In the genomic region with DNA sequence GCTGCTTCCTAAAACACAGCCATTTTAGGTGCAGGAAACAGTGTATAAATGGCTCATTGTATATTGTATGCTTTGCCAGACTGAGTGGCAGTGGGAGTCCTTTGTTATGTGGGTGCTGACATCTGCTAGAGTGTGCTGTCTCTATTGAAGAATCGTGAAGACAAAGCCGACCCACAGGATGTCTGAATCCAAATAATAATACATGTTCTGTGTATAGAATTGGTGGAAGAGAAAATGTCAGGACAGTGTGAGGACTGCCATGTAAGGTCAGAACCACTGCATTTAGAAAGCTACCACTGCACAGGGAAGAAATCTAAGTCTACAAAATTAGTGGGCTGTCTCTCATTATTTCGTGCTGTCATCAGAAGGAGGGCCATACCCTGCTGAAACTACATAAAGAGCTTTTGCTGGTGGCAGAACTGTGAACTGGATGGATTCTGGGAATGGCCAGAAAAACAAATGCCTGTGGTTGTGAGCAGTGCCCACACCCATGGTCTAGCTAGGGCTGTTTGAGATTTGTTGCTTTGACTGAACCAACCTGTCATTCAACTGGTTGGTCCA, we compare ENCODE assay signal across 11 cellular contexts. TPM values are rescaled to one million over a fixed set of nuclear protein-coding genes. Genes with fewer than 3 reads are reported as not detected.
A peak's percentile ranks its signal among the peaks of the same experiment; 100 is the strongest.
DNase-seq lines count a peak whose midpoint lies in the region; ATAC-seq, FAIRE-seq and TF ChIP-seq lines count a peak whose summit lies in the region.
"Had no signal": no experiment of that assay in that cellular context is flagged by ENCODE, and none has a peak within 500 bp of the region (broad histone marks: within the 10 kb centered on the region; RNA-seq: fewer than 3 reads in every experiment).

No MANE protein-coding gene starts in this region.

- TF ChIP-seq RAD21 in GM12878 (IDR thresholded peaks at IDR 0.05; ENCODE audit: insufficient read depth, low read depth, low read length): no peak

- H3K4me1 ChIP-seq in CD4-positive, alpha-beta memory T cell (ENCODE audit: insufficient read depth, low read length): peaks cover 56% of the 10 kb centered on the region
- H3K4me1 ChIP-seq in GM12878 (ENCODE audit: control insufficient read depth, insufficient read depth, low read length): peaks cover 7% of the 10 kb centered on the region

- H3K36me3 ChIP-seq in CD4-positive, alpha-beta memory T cell (ENCODE audit: insufficient read depth, low read length): peaks cover 54% of the 10 kb centered on the region
- no peaks in the 10 kb centered on the region for H3K36me3 ChIP-seq in GM12878 (ENCODE audit: control insufficient read depth in 2 of 2, insufficient read depth in 2 of 2, low read length in 1 of 2)

- H3K4me2 ChIP-seq in GM12878 (ENCODE audit: control insufficient read depth, insufficient read depth): no peak overlapping the region

- 0% methylated on average over 3 of the region's 3 CpGs for WGBS in GM12878 (ENCODE audit: insufficient coverage, insufficient replicate concordance, low lambda C conversion rate, missing lambda C conversion rate)

- BruUV-seq in GM12878 (replicated peaks; lab: Mats Ljungman, UMichigan): no TSS peak

- H3K27ac ChIP-seq in CD4-positive, alpha-beta memory T cell (ENCODE audit: low read depth, low read length): peak overlapping the region; percentile 97
- H3K27ac ChIP-seq in GM12878 (ENCODE audit: control insufficient read depth, insufficient read depth): no peak overlapping the region

- H3K9ac ChIP-seq in GM12878 (ENCODE audit: control insufficient read depth, insufficient read depth, low read length): no peak overlapping the region

- no peaks in the 10 kb centered on the region for H3K27me3 Mint-ChIP-seq in CD4-positive, alpha-beta memory T cell
- H3K27me3 Mint-ChIP-seq in neural crest cell (ENCODE audit: low read depth) (no peaks in the 10 kb centered on the region), mesothelial cell of epicardium (ENCODE audit: low read depth) (no peaks in the 10 kb centered on the region)

- TF ChIP-seq CTCF in GM12878 (IDR thresholded peaks at IDR 0.05 in 2 of 3, conservative IDR thresholded peaks at IDR 0.05 in 1 of 3; ENCODE audit: control insufficient read depth in 2 of 3, extremely low read depth in 1 of 3, insufficient read depth in 1 of 3, low read depth in 3 of 3, low read length in 3 of 3) (no peak), neural crest cell (conservative IDR thresholded peaks at IDR 0.05) (no peak), mesothelial cell of epicardium (IDR thresholded peaks at IDR 0.05; ENCODE audit: unreplicated experiment) (no peak)

- SMC1A ChIA-PET in GM12878 (lab: Charles Lee; ENCODE audit: uncharacterized antibody, unreplicated experiment): interaction anchor here (0.6 to 15.1 kb wide), 15 partner anchors 9 to 543 kb away, joined by 3 to 238 read pairs (median 5); no protein-coding TSS in a partner anchor

- POLR2A ChIA-PET in CD4-positive, alpha-beta memory T cell (lab: Charles Lee; ENCODE audit: partially characterized antibody): interaction anchor here (0.6 to 19.9 kb wide), 21 partner anchors 2 to 383 kb away, joined by 3 to 2275 read pairs (median 9); partner anchors contain the start of genes IL7R and NADK2
- POLR2A ChIA-PET in GM12878 (lab: Charles Lee): interaction anchor here (0.9 to 3.5 kb wide), 3 partner anchors 34 to 45 kb away, joined by 3 to 23 read pairs (median 3); no protein-coding TSS in a partner anchor

- H4K20me1 ChIP-seq in GM12878 (ENCODE audit: control insufficient read depth, insufficient read depth): no peaks in the 10 kb centered on the region

- no peaks in the 10 kb centered on the region for H3K9me3 ChIP-seq in CD4-positive, alpha-beta memory T cell (ENCODE audit: control insufficient read depth in 1 of 2, low read length in 2 of 2)
- H3K9me3 ChIP-seq in GM12878 (replicated peaks; ENCODE audit: control insufficient read depth, insufficient read depth, low read length): no peaks in the 10 kb centered on the region

- H3K4me3 Mint-ChIP-seq in CD4-positive, alpha-beta memory T cell: peak overlapping the region; percentile 91 to 98 (median 96)
- H3K4me3 Mint-ChIP-seq in neural crest cell: peak overlapping the region; percentile 48
- no peak overlapping the region for H3K4me3 Mint-ChIP-seq in mesothelial cell of epicardium

- H3K27ac Mint-ChIP-seq in CD4-positive, alpha-beta memory T cell: peak overlapping the region; percentile 88 to 98 (median 96)
- H3K27ac Mint-ChIP-seq in neural crest cell (ENCODE audit: unreplicated experiment) (peak overlapping the region; percentile 70), mesothelial cell of epicardium (no peak overlapping the region)

- no peaks in the 10 kb centered on the region for H3K27me3 ChIP-seq in CD4-positive, alpha-beta memory T cell (ENCODE audit: insufficient read depth, low read length)
- no peaks in the 10 kb centered on the region for H3K27me3 ChIP-seq in GM12878 (replicated peaks in 1 of 2; ENCODE audit: control insufficient read depth in 2 of 2, insufficient read depth in 2 of 2, low read length in 1 of 2)

- peaks cover 39 to 73% (median 47%) of the 10 kb centered on the region in 4 donors for H3K4me1 Mint-ChIP-seq in CD4-positive, alpha-beta memory T cell
- H3K4me1 Mint-ChIP-seq in neural crest cell: peaks cover 50% of the 10 kb centered on the region
- peaks cover 33% of the 10 kb centered on the region for H3K4me1 Mint-ChIP-seq in mesothelial cell of epicardium

- no peak overlapping the region; the same call in 1 of the 2 replicates for H2AFZ ChIP-seq in GM12878 (ENCODE audit: control insufficient read depth, low read depth, low read length)

- DNase-seq in CD4-positive, alpha-beta memory T cell: peak; percentile 57 to 76 (median 69)
- DNase-seq in NCI-H146 (lab: John Stamatoyannopoulos, UW) (peak; percentile 46), GM12878 (ENCODE audit: low read depth, low spot score) (no peak), neural crest cell (ENCODE audit: low read depth, low spot score) (peak; percentile 3), hypothalamus (lab: John Stamatoyannopoulos, UW) (no peak), medulla oblongata (ENCODE audit: extremely low spot score) (no peak), mesothelial cell of epicardium (ENCODE audit: low spot score in 2 of 2, unreplicated experiment in 2 of 2) (no peak), cerebellar cortex (ENCODE audit: low spot score) (no peak)
- DNase-seq: heart right ventricle; NCI-H524; stimulated activated CD4-positive, alpha-beta T cell treated with anti-CD3 and anti-CD28 coated beads, Interleukin-2, amount 100 ng/mL, for 48 hours had no signal

- intact Hi-C loops in CD4-positive, alpha-beta memory T cell (cut with micrococcal nuclease): loop anchor here (1.0 to 10.0 kb wide), 6 partner anchors 22 to 386 kb away; partner anchors contain the start of gene NADK2
- intact Hi-C loops in GM12878 (cut with micrococcal nuclease; ENCODE audit: unreplicated experiment): no loop called here

- no peak for TF ChIP-seq EP300 in GM12878 (IDR thresholded peaks at IDR 0.05; ENCODE audit: borderline replicate concordance in 1 of 2, control insufficient read depth in 1 of 2, low read depth in 2 of 2, low read length in 2 of 2)

- CTCF ChIA-PET in CD4-positive, alpha-beta memory T cell (lab: Charles Lee; ENCODE audit: partially characterized antibody): interaction anchor here (0.9 to 16.0 kb wide), 18 partner anchors 11 to 241 kb away, joined by 3 to 325 read pairs (median 6); partner anchors contain the start of gene SPEF2
- CTCF ChIA-PET in GM12878 (lab: Yijun Ruan, JAX): interaction anchor here (0.6 to 1.8 kb wide), 11 partner anchors 12 to 488 kb away, joined by 3 to 8 read pairs (median 4); no protein-coding TSS in a partner anchor

- in situ Hi-C loops in GM12878 (cut with MboI): no loop called here

- H3K36me3 Mint-ChIP-seq in CD4-positive, alpha-beta memory T cell: peaks cover 72 to 78% of the 10 kb centered on the region in 2 donors
- H3K36me3 Mint-ChIP-seq in neural crest cell (ENCODE audit: low read depth) (no peaks in the 10 kb centered on the region), mesothelial cell of epicardium (no peaks in the 10 kb centered on the region)

- RAD21 ChIA-PET in GM12878 (lab: Charles Lee; ENCODE audit: unreplicated experiment): interaction anchor here (0.6 to 3.1 kb wide), 12 partner anchors 8 to 79 kb away, joined by 3 to 13 read pairs (median 4); no protein-coding TSS in a partner anchor

- TF ChIP-seq POLR2A in GM12878 (IDR thresholded peaks at IDR 0.05; ENCODE audit: low read depth, low read length): no peak

- peak; percentile 11 for ATAC-seq in GM12878

- H3K4me3 ChIP-seq in CD4-positive, alpha-beta memory T cell (ENCODE audit: low read length in 2 of 2): peak overlapping the region; percentile 82 to 85
- H3K4me3 ChIP-seq in GM12878: no peak overlapping the region

- H3K79me2 ChIP-seq in GM12878 (ENCODE audit: control insufficient read depth, insufficient read depth, low read length): no peaks in the 10 kb centered on the region

- H3K9me3 Mint-ChIP-seq in CD4-positive, alpha-beta memory T cell: peaks cover 0 to 6% (median 0%) of the 10 kb centered on the region in 8 donors
- no peaks in the 10 kb centered on the region for H3K9me3 Mint-ChIP-seq in neural crest cell
- peaks cover 6% of the 10 kb centered on the region for H3K9me3 Mint-ChIP-seq in mesothelial cell of epicardium

- FAIRE-seq in GM12878 (lab: Jason Lieb, UNC): no peak

TF ChIP-seq in GM12878, 131 proteins besides CTCF, POLR2A, EP300 and RAD21 (continues in another document):
- no peak for TF ChIP-seq RAD51 (IDR thresholded peaks at IDR 0.05)

RNA-seq across cellular contexts. Expression of gene IL7R, which starts 2.5 kb away (rescaled TPM):
- 1,000 to 10,000 TPM; 2,390 to 2,440 TPM for total RNA-seq in CD4-positive, alpha-beta memory T cell
- 1,000 to 10,000 TPM in 1 of 2 donors, 100 to 1,000 TPM in 1; 514 to 1,212 TPM for polyA plus RNA-seq in CD4-positive, alpha-beta memory T cell
- 67.0 and 73.7 TPM in 2 replicates for total RNA-seq in GM12878 (2013; cell fraction: nucleolus; rRNA removed)
- total RNA-seq in GM12878 (2014; rRNA removed): 0.73 and 1.7 TPM in 2 replicates
- total RNA-seq in GM12878 (2014; rRNA removed; fragmentation: Illumina TruSeq; extraction: Trizol): 0.51 and 0.98 TPM in 2 replicates
- 1.3 and 1.5 TPM in 2 replicates for total RNA-seq in GM12878 (2021)
- polyA plus RNA-seq in GM12878 (2011; ENCODE audit: low read depth): 0.28 TPM
- polyA plus RNA-seq in GM12878 (2011; rRNA removed): 21.1 and 27.2 TPM in 2 replicates
- 20.7 and 30.0 TPM in 2 replicates for polyA plus RNA-seq in GM12878 (2011; cell fraction: cytosol; rRNA removed)
- 28.1 and 34.5 TPM in 2 replicates for polyA plus RNA-seq in GM12878 (2011; cell fraction: nucleus; rRNA removed)
- 0.61 and 1.1 TPM in 2 replicates for polyA plus RNA-seq in GM12878 (2012)
- polyA plus RNA-seq in GM12878 (2014; fragmentation: Illumina TruSeq; extraction: Trizol): 1.3 and 2.1 TPM in 2 replicates
- under 1 TPM; 0.52 to 0.97 TPM for polyA plus RNA-seq in GM12878 (2014; fragmentation: Nextera tagmentation; extraction: Ambion mirVana)
- polyA plus RNA-seq in GM12878 (2014; rRNA removed): 0.40 and 0.63 TPM in 2 replicates
- under 1 TPM; 0.62 to 0.63 TPM for polyA plus RNA-seq in GM12878 (2016; fragmentation: Nextera tagmentation; extraction: Ambion mirVana)
- 49.3 and 52.3 TPM in 2 replicates for polyA minus RNA-seq in GM12878 (2011; rRNA and poly(A)+ RNA removed)
- polyA minus RNA-seq in GM12878 (2011; cell fraction: cytosol; rRNA and poly(A)+ RNA removed): 11.5 and 11.7 TPM in 2 replicates
- polyA minus RNA-seq in GM12878 (2011; cell fraction: nucleus; rRNA and poly(A)+ RNA removed): 18.3 and 26.8 TPM in 2 replicates
- 0.11 TPM in 1 of 2 replicates, not detected in the other for total RNA-seq in neural crest cell
- 0.13 to 0.25 TPM (median 0.13 TPM) in 3 replicates for total RNA-seq in mesothelial cell of epicardium

Comparison
In these comparisons a context has a peak if more than half of its experiments do, and no peak if none do; other contexts are left out.
1. DNase-seq: peak in CD4-positive, alpha-beta memory T cell (5 of 5), NCI-H146 (single experiment) and neural crest cell (single experiment); none in GM12878 (single experiment), hypothalamus (0 of 51), medulla oblongata (single experiment), mesothelial cell of epicardium (0 of 2) and cerebellar cortex (single experiment).
2. RNA of gene IL7R, which starts 2.5 kb away (total RNA-seq): 2,390 to 2,440 TPM in CD4-positive, alpha-beta memory T cell; 0.51 to 73.7 TPM in GM12878, 0.13 to 0.25 TPM in mesothelial cell of epicardium and 0.11 TPM in neural crest cell; every median in the first group is over 10 times any median in the second.